ENCODE assay signal across 21 cellular contexts in genomic region chr3:13501527-13501926, GRCh38.
"Had no signal": no experiment of that assay in that cellular context is flagged by ENCODE, and none has a peak within 500 bp of the region (broad histone marks: within the 10 kb centered on the region; RNA-seq: fewer than 3 reads in every experiment).

No MANE protein-coding gene starts in this region.

- FAIRE-seq: endothelial cell of umbilical vein, pancreas had no signal

- H3K4me3 ChIP-seq: colonic mucosa, hepatocyte, mucosa of descending colon, pancreas, prostate gland, testis, tibial nerve had no signal

- H3K27ac ChIP-seq: colonic mucosa, foreskin keratinocyte, hepatocyte, pancreas, prostate gland, testis, tibial nerve had no signal

- H3K4me1 ChIP-seq: colonic mucosa, pancreas, prostate gland had no signal

- H3K36me3 ChIP-seq: colonic mucosa, prostate gland had no signal

- DNase-seq: cerebellar nuclear complex; colonic mucosa; dermis blood vessel endothelial cell; endodermal cell; erythroblast; left colon; nucleus accumbens; stimulated activated CD4-positive, alpha-beta T cell treated with anti-CD3 and anti-CD28 coated beads, Interleukin-2, amount 100 ng/mL, for 24 hours; stimulated activated CD4-positive, alpha-beta T cell treated with anti-CD3 and anti-CD28 coated beads, Interleukin-4, amount 100 ng/mL, for 4 hours; stimulated activated naive B cell treated with anti-CD40 and anti-IgM and Interleukin-4, amounts not matched to agents 10 μg/mL and 1 μg/mL and 100 μg/mL, for 72 hours; stimulated activated naive CD8-positive, alpha-beta T cell treated with anti-CD3 and anti-CD28 coated beads, Interleukin-15, amount 100 ng/mL, for 72 hours; testis had no signal

- H3K9me3 ChIP-seq: colonic mucosa, mucosa of descending colon, pancreas, prostate gland, testis, tibial nerve had no signal

- ATAC-seq: foreskin keratinocyte; left colon; mucosa of descending colon; naive thymus-derived CD8-positive, alpha-beta T cell; pancreas; sciatic nerve; stimulated activated naive B cell treated with anti-CD40 and anti-IgM and Interleukin-4, amounts not matched to agents 10 μg/mL and 1 μg/mL and 100 μg/mL, for 72 hours; stimulated activated naive CD8-positive, alpha-beta T cell treated with anti-CD3 and anti-CD28 coated beads, Interleukin-15, amount 100 ng/mL, for 72 hours had no signal

- H3K4me2 ChIP-seq: hepatocyte had no signal
